In genomic region chr19:38683393-38684077, GRCh38 we compare ENCODE assay signal across 9 cellular contexts. TPM values are rescaled to one million over a fixed set of nuclear protein-coding genes. Genes with fewer than 3 reads are reported as not detected.
A peak's percentile ranks its signal among the peaks of the same experiment; 100 is the strongest.
DNase-seq lines count a peak whose midpoint lies in the region; ATAC-seq and TF ChIP-seq lines count a peak whose summit lies in the region.
"Had no signal": no experiment of that assay in that cellular context is flagged by ENCODE, and none has a peak within 500 bp of the region (broad histone marks: within the 10 kb centered on the region; RNA-seq: fewer than 3 reads in every experiment).

No MANE protein-coding gene starts in this region.

- peak overlapping the region; percentile 81 for H3K9ac ChIP-seq in parathyroid adenoma

- ATAC-seq in HG03139 (IDR thresholded peaks at IDR 0.05; ENCODE audit: unreplicated experiment): no peak

- H3K36me3 ChIP-seq in parathyroid adenoma (ENCODE audit: control insufficient read depth, insufficient read depth, low read length): no peaks in the 10 kb centered on the region

- H3K9me3 ChIP-seq in parathyroid adenoma (ENCODE audit: control insufficient read depth, low read length): no peaks in the 10 kb centered on the region

- peaks cover 42% of the 10 kb centered on the region for H3K4me1 Mint-ChIP-seq in glutamatergic neuron (ENCODE audit: low read depth, unreplicated experiment)

- H3K4me2 ChIP-seq in parathyroid adenoma (ENCODE audit: low read length): peak overlapping the region; percentile 65

- H3K79me2 ChIP-seq in parathyroid adenoma: peaks cover 66% of the 10 kb centered on the region

- H3K27ac ChIP-seq in parathyroid adenoma: peak overlapping the region; percentile 100

- no peaks in the 10 kb centered on the region for H3K27me3 ChIP-seq in parathyroid adenoma (ENCODE audit: control insufficient read depth, insufficient read depth, low read length)

- H3K4me1 ChIP-seq in parathyroid adenoma: peaks cover 92% of the 10 kb centered on the region

- H2AFZ ChIP-seq in parathyroid adenoma: no peak overlapping the region

- DNase-seq in activated naive CD4-positive, alpha-beta T cell treated with Interleukin-2 at 50 U/mL for 16 hours: peak; percentile 71
- no peak for DNase-seq in activated naive CD4-positive, alpha-beta T cell (lab: John Stamatoyannopoulos, UW)
- peak; percentile 58 for DNase-seq in RKO (ENCODE audit: low spot score)
- peak; percentile 58 for DNase-seq in activated gamma-delta T cell treated with Interleukin-2 at 50 U/mL for 16 hours
- DNase-seq in glutamatergic neuron: peak; percentile 54
- no peak for DNase-seq in NCI-H1105 (lab: John Stamatoyannopoulos, UW)

- peak overlapping the region; percentile 83 for H3K27ac Mint-ChIP-seq in glutamatergic neuron (ENCODE audit: unreplicated experiment)

- H3K4me3 ChIP-seq in parathyroid adenoma (ENCODE audit: low read depth, low read length): peak overlapping the region; percentile 27

- H3K4me3 Mint-ChIP-seq in glutamatergic neuron (ENCODE audit: unreplicated experiment): peak overlapping the region; percentile 53

- H3K9me3 Mint-ChIP-seq in glutamatergic neuron (ENCODE audit: unreplicated experiment): peaks cover 23% of the 10 kb centered on the region
- H3K9me3 Mint-ChIP-seq: naive thymus-derived CD8-positive, alpha-beta T cell had no signal

- H3K27me3 Mint-ChIP-seq in glutamatergic neuron (ENCODE audit: unreplicated experiment): peaks cover 14% of the 10 kb centered on the region

- peaks cover 11% of the 10 kb centered on the region for H3K36me3 Mint-ChIP-seq in glutamatergic neuron (ENCODE audit: unreplicated experiment)

- TF ChIP-seq CTCF in glutamatergic neuron (IDR thresholded peaks at IDR 0.05; ENCODE audit: partially characterized antibody, unreplicated experiment) (no peak), parathyroid adenoma (IDR thresholded peaks at IDR 0.05) (no peak)

RNA-seq across cellular contexts. Expression of gene ACTN4, which starts 36.1 kb away (rescaled TPM):
- 975 TPM for total RNA-seq in glutamatergic neuron (ENCODE audit: unreplicated experiment)

Comparison
In these comparisons a context has a peak if more than half of its experiments do, and no peak if none do; other contexts are left out.
1. DNase-seq: peak in activated naive CD4-positive, alpha-beta T cell treated with Interleukin-2 at 50 U/mL for 16 hours (single experiment), RKO (single experiment), activated gamma-delta T cell treated with Interleukin-2 at 50 U/mL for 16 hours (single experiment) and glutamatergic neuron (single experiment); none in activated naive CD4-positive, alpha-beta T cell (0 of 4) and NCI-H1105 (single experiment).